In the genomic region with DNA sequence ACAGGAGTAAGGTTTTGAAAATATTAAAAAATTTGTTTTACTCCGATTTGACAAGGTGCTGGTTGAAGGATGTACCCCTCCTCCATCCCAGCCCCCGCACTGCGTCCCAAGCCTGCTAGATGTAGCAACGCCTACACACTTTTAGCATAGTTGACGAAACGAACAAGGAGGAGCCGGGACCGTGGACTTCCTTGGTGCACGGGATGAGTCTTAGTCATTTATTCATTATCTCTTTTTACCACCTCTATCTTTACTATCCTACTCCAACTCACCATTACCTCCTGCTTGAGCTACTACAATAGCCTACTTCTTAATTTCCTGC, we compare ENCODE assay signal across 11 cellular contexts. TPM values are rescaled to one million over a fixed set of nuclear protein-coding genes. Genes with fewer than 3 reads are reported as not detected.
DNase-seq lines count a peak whose midpoint lies in the region; ATAC-seq and TF ChIP-seq lines count a peak whose summit lies in the region.
"Had no signal": no experiment of that assay in that cellular context is flagged by ENCODE, and none has a peak within 500 bp of the region (broad histone marks: within the 10 kb centered on the region; RNA-seq: fewer than 3 reads in every experiment).

No MANE protein-coding gene starts in this region.

- DNase-seq in HT-29 (ENCODE audit: low spot score), result peak; percentile 36
- peak; percentile 63 for DNase-seq in choroid plexus epithelial cell (ENCODE audit: low read depth)
- DNase-seq in lung (ENCODE audit: low spot score), result no peak
- no peak for DNase-seq in thoracic aorta (ENCODE audit: low spot score)
- DNase-seq in GM19238 (ENCODE audit: insufficient read length, low spot score), result no peak
- DNase-seq in DMS114 treated with DMSO at 0.1 percent for 48 hours (lab: John Stamatoyannopoulos, UW; ENCODE audit: unreplicated experiment), result no peak
- DNase-seq in H7, result no peak
- DNase-seq in activated CD4-positive, alpha-beta T cell treated with anti-CD3 and anti-CD28 coated beads, Interleukin-2, amount 50 U/mL, for 4 hours, result no peak
- DNase-seq: activated CD4-positive, CD25-positive, alpha-beta regulatory T cell; effector CD8-positive, alpha-beta T cell; NCI-H1417 treated with DMSO at 0.1 percent for 48 hours had no signal

- peak; percentile 39 for ATAC-seq in lung (ENCODE audit: insufficient read depth, low FRiP score)
- ATAC-seq in thoracic aorta (ENCODE audit: insufficient number of reproducible peaks, low FRiP score, low read depth), result no peak

- H3K36me3 ChIP-seq in lung (ENCODE audit: control insufficient read depth in 2 of 2, insufficient read depth in 2 of 2, low read length in 2 of 2) (no peaks in the 10 kb centered on the region), thoracic aorta (no peaks in the 10 kb centered on the region), H7 (replicated peaks; ENCODE audit: control insufficient read depth, insufficient read depth, low read length) (no peaks in the 10 kb centered on the region)

- H3K9me3 ChIP-seq in lung (ENCODE audit: control insufficient read depth in 2 of 2, insufficient read depth in 1 of 2, low read length in 1 of 2), result no peaks in the 10 kb centered on the region
- no peaks in the 10 kb centered on the region for H3K9me3 ChIP-seq in thoracic aorta

- H3K4me1 ChIP-seq in lung (ENCODE audit: control insufficient read depth in 2 of 2, insufficient read depth in 2 of 2, low read length in 2 of 2) (peaks cover 19 to 27% of the 10 kb centered on the region in 2 donors), thoracic aorta (ENCODE audit: control insufficient read depth in 1 of 2, low read depth in 2 of 2) (peaks cover 31 to 71% of the 10 kb centered on the region in 2 donors)

- no peaks in the 10 kb centered on the region for H3K27me3 ChIP-seq in lung (ENCODE audit: control insufficient read depth, insufficient read depth)
- no peaks in the 10 kb centered on the region for H3K27me3 ChIP-seq in thoracic aorta (replicated peaks; ENCODE audit: insufficient read depth)
- peaks cover 8% of the 10 kb centered on the region for H3K27me3 ChIP-seq in H7 (ENCODE audit: control insufficient read depth, insufficient read depth, low read length)

- TF ChIP-seq CTCF in choroid plexus epithelial cell (conservative IDR thresholded peaks at IDR 0.05; ENCODE audit: low read depth, low read length) (no peak), lung (IDR thresholded peaks at IDR 0.05; ENCODE audit: control extremely low read depth, extremely low read depth) (no peak), thoracic aorta (IDR thresholded peaks at IDR 0.05) (no peak)

- H3K4me3 ChIP-seq in choroid plexus epithelial cell (ENCODE audit: low read depth, low read length) (peak overlapping the region; percentile 38), lung (no peak overlapping the region), thoracic aorta (peak overlapping the region; percentile 70), H7 (ENCODE audit: insufficient read depth, low read depth, low read length) (no peak overlapping the region)

- WGBS in lung, 2 donors, result 40 to 54% methylated on average over 9 of the region's 9 CpGs

- peak overlapping the region; percentile 28 to 41 for H3K27ac ChIP-seq in lung (ENCODE audit: low read depth in 1 of 2, low read length in 1 of 2)
- H3K27ac ChIP-seq in thoracic aorta, result peak overlapping the region; percentile 86 to 88

RNA-seq across cellular contexts. Expression of a gene that starts 10.6 kb away (rescaled TPM):
- under 0.01 and 0.34 TPM in 2 replicates for total RNA-seq in HT-29 (2014; rRNA removed; shearing (Covaris generic))
- 10 to 100 TPM; 35.8 to 88.0 TPM for total RNA-seq in lung
- polyA plus RNA-seq in lung, result 1 to 10 TPM; 4.0 to 4.1 TPM
- 10 to 100 TPM; 27.9 to 42.3 TPM for total RNA-seq in thoracic aorta
- 1.5 and 1.7 TPM in 2 replicates for total RNA-seq in H7 (2014; rRNA removed; shearing (Covaris generic))

Comparison
In these comparisons a context has a peak if more than half of its experiments do, and no peak if none do; other contexts are left out.
1. DNase-seq: peak in HT-29 (single experiment) and choroid plexus epithelial cell (single experiment); none in lung (single experiment), thoracic aorta (single experiment), GM19238 (single experiment), DMS114 treated with DMSO at 0.1 percent for 48 hours (single experiment), H7 (single experiment) and activated CD4-positive, alpha-beta T cell treated with anti-CD3 and anti-CD28 coated beads, Interleukin-2, amount 50 U/mL, for 4 hours (0 of 2).
2. H3K4me3 ChIP-seq: peak in choroid plexus epithelial cell (single experiment) and thoracic aorta (single experiment); none in lung (single experiment) and H7 (single experiment).
3. RNA of a gene that starts 10.6 kb away (total RNA-seq): 35.8 to 88.0 TPM in lung and 27.9 to 42.3 TPM in thoracic aorta; 1.5 to 1.7 TPM in H7 and under 0.01 to 0.34 TPM in HT-29; every median in the first group is over 10 times any median in the second.